2 cellular contexts compared by ENCODE assay signal in genomic region chr16:57810197-57811024, GRCh38.
TF ChIP-seq lines count a peak whose summit lies in the region.

No MANE protein-coding gene starts in this region.

TF ChIP-seq in GM12878, 131 proteins besides CTCF, POLR2A, EP300 and RAD21 (continued from another document):
- TF ChIP-seq BHLHE40 (IDR thresholded peaks at IDR 0.05; ENCODE audit: borderline replicate concordance in 1 of 2, low read depth in 2 of 2, low read length in 1 of 2) = peak; percentile 13 to 17; a peak in 1 of 4 replicates
- TF ChIP-seq RUNX3 (IDR thresholded peaks at IDR 0.05; ENCODE audit: low read length) = peak; percentile 59
- TF ChIP-seq RAD51 (IDR thresholded peaks at IDR 0.05) = no peak
- TF ChIP-seq POU2F2 (IDR thresholded peaks at IDR 0.05; ENCODE audit: borderline replicate concordance, low read depth, low read length) = peak; percentile 45; the same call in 1 of the 3 replicates
- peak; percentile 68 for TF ChIP-seq MXI1 (IDR thresholded peaks at IDR 0.05; ENCODE audit: low read depth, low read length)
- TF ChIP-seq IKZF1 (conservative IDR thresholded peaks at IDR 0.05) = peak; percentile 94
- TF ChIP-seq SMC3 (IDR thresholded peaks at IDR 0.05; ENCODE audit: borderline replicate concordance, low read length) = no peak
- peak; percentile 84 for TF ChIP-seq EED (IDR thresholded peaks at IDR 0.05; ENCODE audit: low read depth)
- TF ChIP-seq MTA2 (IDR thresholded peaks at IDR 0.05; ENCODE audit: low read depth) = peak; percentile 46; the same call in 1 of the 2 replicates
- peak; percentile 31; the same call in 1 of the 2 replicates for TF ChIP-seq NRF1 (conservative IDR thresholded peaks at IDR 0.05; ENCODE audit: low read depth, low read length)
- peak; percentile 43; the same call in 1 of the 2 replicates for TF ChIP-seq TCF12 (IDR thresholded peaks at IDR 0.05; ENCODE audit: low read depth, low read length)
- TF ChIP-seq ZNF384 (IDR thresholded peaks at IDR 0.05; ENCODE audit: borderline replicate concordance, low read depth, low read length) = no peak
- no peak for TF ChIP-seq HSF1 (IDR thresholded peaks at IDR 0.05; ENCODE audit: low read depth, low read length)
- TF ChIP-seq JUND (IDR thresholded peaks at IDR 0.05; ENCODE audit: low read depth, low read length) = peak; percentile 72; the same call in 1 of the 2 replicates
- peak; percentile 38; the same call in 1 of the 2 replicates for TF ChIP-seq JUNB (IDR thresholded peaks at IDR 0.05)
- TF ChIP-seq MEF2A (IDR thresholded peaks at IDR 0.05; ENCODE audit: insufficient read depth, low read depth, low read length) = no peak

TF ChIP-seq in HepG2, 621 proteins besides CTCF, POLR2A, EP300 and RAD21 (continued from another document and continues in another):
- TF ChIP-seq POLR2AphosphoS5 (IDR thresholded peaks at IDR 0.05; ENCODE audit: low read depth, low read length) = peak; percentile 80
- peak; percentile 62; the same call in 1 of the 2 replicates for TF ChIP-seq NCOA2 (CRISPR knock-in tag; IDR thresholded peaks at IDR 0.05)
- no peak for TF ChIP-seq ZNF367 (CRISPR knock-in tag; IDR thresholded peaks at IDR 0.05; ENCODE audit: borderline replicate concordance)
- TF ChIP-seq ZNF510 (CRISPR knock-in tag; IDR thresholded peaks at IDR 0.05; ENCODE audit: low read depth) = no peak
- TF ChIP-seq RFXANK (CRISPR knock-in tag; IDR thresholded peaks at IDR 0.05) = 0 out of 2 replicates have a peak, but pooled peaks have one; percentile 82
- peak; percentile 76 for TF ChIP-seq ZNF883 (CRISPR knock-in tag; IDR thresholded peaks at IDR 0.05; ENCODE audit: not compliant biosample characterization)
- TF ChIP-seq ZNF446 (CRISPR knock-in tag; IDR thresholded peaks at IDR 0.05) = no peak
- no peak for TF ChIP-seq TCF7L2 (IDR thresholded peaks at IDR 0.05; ENCODE audit: low read depth, low read length)
- TF ChIP-seq XBP1 (CRISPR knock-in tag; IDR thresholded peaks at IDR 0.05) = no peak
- no peak for TF ChIP-seq HBP1 (CRISPR knock-in tag; IDR thresholded peaks at IDR 0.05; ENCODE audit: low read depth)
- TF ChIP-seq KDM1A (CRISPR knock-in tag; IDR thresholded peaks at IDR 0.05) = peak; percentile 96
- TF ChIP-seq ZNF431 (CRISPR knock-in tag; IDR thresholded peaks at IDR 0.05; ENCODE audit: borderline replicate concordance, low read depth) = peak; percentile 38; the same call in 1 of the 2 replicates
- no peak; the same call in 1 of the 2 replicates for TF ChIP-seq ZFP1 (CRISPR knock-in tag; IDR thresholded peaks at IDR 0.05)
- no peak for TF ChIP-seq KAT2B (IDR thresholded peaks at IDR 0.05; ENCODE audit: borderline replicate concordance, low read depth, low read length)
- no peak for TF ChIP-seq HNF4G (IDR thresholded peaks at IDR 0.05; ENCODE audit: borderline replicate concordance, low read depth, low read length)
- no peak; the same call in 1 of the 2 replicates for TF ChIP-seq HNF4G (CRISPR knock-in tag; IDR thresholded peaks at IDR 0.05; ENCODE audit: borderline replicate concordance, low read depth)
- TF ChIP-seq, protein P1, sequence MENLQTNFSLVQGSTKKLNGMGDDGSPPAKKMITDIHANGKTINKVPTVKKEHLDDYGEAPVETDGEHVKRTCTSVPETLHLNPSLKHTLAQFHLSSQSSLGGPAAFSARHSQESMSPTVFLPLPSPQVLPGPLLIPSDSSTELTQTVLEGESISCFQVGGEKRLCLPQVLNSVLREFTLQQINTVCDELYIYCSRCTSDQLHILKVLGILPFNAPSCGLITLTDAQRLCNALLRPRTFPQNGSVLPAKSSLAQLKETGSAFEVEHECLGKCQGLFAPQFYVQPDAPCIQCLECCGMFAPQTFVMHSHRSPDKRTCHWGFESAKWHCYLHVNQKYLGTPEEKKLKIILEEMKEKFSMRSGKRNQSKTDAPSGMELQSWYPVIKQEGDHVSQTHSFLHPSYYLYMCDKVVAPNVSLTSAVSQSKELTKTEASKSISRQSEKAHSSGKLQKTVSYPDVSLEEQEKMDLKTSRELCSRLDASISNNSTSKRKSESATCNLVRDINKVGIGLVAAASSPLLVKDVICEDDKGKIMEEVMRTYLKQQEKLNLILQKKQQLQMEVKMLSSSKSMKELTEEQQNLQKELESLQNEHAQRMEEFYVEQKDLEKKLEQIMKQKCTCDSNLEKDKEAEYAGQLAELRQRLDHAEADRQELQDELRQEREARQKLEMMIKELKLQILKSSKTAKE (CRISPR knock-in tag; IDR thresholded peaks at IDR 0.05; ENCODE audit: borderline replicate concordance) = peak; percentile 83
- no peak for TF ChIP-seq CEBPB (IDR thresholded peaks at IDR 0.05; ENCODE audit: borderline replicate concordance, low read depth, low read length)
- TF ChIP-seq PHF5A (CRISPR knock-in tag; IDR thresholded peaks at IDR 0.05; ENCODE audit: low read depth, unreplicated experiment) = peak; percentile 74
- TF ChIP-seq ZNF709 (CRISPR knock-in tag; IDR thresholded peaks at IDR 0.05) = peak; percentile 75; the same call in 1 of the 2 replicates
- TF ChIP-seq, protein P2, sequence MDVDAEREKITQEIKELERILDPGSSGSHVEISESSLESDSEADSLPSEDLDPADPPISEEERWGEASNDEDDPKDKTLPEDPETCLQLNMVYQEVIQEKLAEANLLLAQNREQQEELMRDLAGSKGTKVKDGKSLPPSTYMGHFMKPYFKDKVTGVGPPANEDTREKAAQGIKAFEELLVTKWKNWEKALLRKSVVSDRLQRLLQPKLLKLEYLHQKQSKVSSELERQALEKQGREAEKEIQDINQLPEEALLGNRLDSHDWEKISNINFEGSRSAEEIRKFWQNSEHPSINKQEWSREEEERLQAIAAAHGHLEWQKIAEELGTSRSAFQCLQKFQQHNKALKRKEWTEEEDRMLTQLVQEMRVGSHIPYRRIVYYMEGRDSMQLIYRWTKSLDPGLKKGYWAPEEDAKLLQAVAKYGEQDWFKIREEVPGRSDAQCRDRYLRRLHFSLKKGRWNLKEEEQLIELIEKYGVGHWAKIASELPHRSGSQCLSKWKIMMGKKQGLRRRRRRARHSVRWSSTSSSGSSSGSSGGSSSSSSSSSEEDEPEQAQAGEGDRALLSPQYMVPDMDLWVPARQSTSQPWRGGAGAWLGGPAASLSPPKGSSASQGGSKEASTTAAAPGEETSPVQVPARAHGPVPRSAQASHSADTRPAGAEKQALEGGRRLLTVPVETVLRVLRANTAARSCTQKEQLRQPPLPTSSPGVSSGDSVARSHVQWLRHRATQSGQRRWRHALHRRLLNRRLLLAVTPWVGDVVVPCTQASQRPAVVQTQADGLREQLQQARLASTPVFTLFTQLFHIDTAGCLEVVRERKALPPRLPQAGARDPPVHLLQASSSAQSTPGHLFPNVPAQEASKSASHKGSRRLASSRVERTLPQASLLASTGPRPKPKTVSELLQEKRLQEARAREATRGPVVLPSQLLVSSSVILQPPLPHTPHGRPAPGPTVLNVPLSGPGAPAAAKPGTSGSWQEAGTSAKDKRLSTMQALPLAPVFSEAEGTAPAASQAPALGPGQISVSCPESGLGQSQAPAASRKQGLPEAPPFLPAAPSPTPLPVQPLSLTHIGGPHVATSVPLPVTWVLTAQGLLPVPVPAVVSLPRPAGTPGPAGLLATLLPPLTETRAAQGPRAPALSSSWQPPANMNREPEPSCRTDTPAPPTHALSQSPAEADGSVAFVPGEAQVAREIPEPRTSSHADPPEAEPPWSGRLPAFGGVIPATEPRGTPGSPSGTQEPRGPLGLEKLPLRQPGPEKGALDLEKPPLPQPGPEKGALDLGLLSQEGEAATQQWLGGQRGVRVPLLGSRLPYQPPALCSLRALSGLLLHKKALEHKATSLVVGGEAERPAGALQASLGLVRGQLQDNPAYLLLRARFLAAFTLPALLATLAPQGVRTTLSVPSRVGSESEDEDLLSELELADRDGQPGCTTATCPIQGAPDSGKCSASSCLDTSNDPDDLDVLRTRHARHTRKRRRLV (CRISPR knock-in tag; IDR thresholded peaks at IDR 0.05) = no peak
- TF ChIP-seq ZFAT (CRISPR knock-in tag; conservative IDR thresholded peaks at IDR 0.05) = no peak
- TF ChIP-seq, protein P3, sequence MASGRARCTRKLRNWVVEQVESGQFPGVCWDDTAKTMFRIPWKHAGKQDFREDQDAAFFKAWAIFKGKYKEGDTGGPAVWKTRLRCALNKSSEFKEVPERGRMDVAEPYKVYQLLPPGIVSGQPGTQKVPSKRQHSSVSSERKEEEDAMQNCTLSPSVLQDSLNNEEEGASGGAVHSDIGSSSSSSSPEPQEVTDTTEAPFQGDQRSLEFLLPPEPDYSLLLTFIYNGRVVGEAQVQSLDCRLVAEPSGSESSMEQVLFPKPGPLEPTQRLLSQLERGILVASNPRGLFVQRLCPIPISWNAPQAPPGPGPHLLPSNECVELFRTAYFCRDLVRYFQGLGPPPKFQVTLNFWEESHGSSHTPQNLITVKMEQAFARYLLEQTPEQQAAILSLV (CRISPR knock-in tag; IDR thresholded peaks at IDR 0.05; ENCODE audit: borderline replicate concordance) = peak; percentile 85
- TF ChIP-seq, protein P4, sequence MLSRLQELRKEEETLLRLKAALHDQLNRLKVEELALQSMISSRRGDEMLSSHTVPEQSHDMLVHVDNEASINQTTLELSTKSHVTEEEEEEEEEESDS (CRISPR knock-in tag; IDR thresholded peaks at IDR 0.05; ENCODE audit: borderline replicate concordance) = no peak
- no peak for TF ChIP-seq ATRX (CRISPR knock-in tag; IDR thresholded peaks at IDR 0.05; ENCODE audit: borderline replicate concordance)
- no peak for TF ChIP-seq HOXA5 (CRISPR knock-in tag; IDR thresholded peaks at IDR 0.05)
- 0 out of 2 replicates have a peak, but pooled peaks have one; percentile 27 for TF ChIP-seq ZNF253 (CRISPR knock-in tag; IDR thresholded peaks at IDR 0.05; ENCODE audit: borderline replicate concordance)
- TF ChIP-seq GTF2F1 (IDR thresholded peaks at IDR 0.05; ENCODE audit: low read length) = no peak
- no peak for TF ChIP-seq PAWR (CRISPR knock-in tag; IDR thresholded peaks at IDR 0.05; ENCODE audit: borderline replicate concordance)
- no peak for TF ChIP-seq ZBTB49 (CRISPR knock-in tag; IDR thresholded peaks at IDR 0.05; ENCODE audit: borderline replicate concordance)
- no peak for TF ChIP-seq FUBP1 (CRISPR knock-in tag; IDR thresholded peaks at IDR 0.05; ENCODE audit: borderline replicate concordance)
- TF ChIP-seq HOXA9 (CRISPR knock-in tag; IDR thresholded peaks at IDR 0.05; ENCODE audit: borderline replicate concordance) = no peak
- no peak for TF ChIP-seq TBL1XR1 (IDR thresholded peaks at IDR 0.05; ENCODE audit: borderline replicate concordance, low read length, partially characterized antibody)
- TF ChIP-seq ZNF746 (CRISPR knock-in tag; IDR thresholded peaks at IDR 0.05) = peak; percentile 93
- TF ChIP-seq, protein P5, sequence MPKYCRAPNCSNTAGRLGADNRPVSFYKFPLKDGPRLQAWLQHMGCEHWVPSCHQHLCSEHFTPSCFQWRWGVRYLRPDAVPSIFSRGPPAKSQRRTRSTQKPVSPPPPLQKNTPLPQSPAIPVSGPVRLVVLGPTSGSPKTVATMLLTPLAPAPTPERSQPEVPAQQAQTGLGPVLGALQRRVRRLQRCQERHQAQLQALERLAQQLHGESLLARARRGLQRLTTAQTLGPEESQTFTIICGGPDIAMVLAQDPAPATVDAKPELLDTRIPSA (CRISPR knock-in tag; IDR thresholded peaks at IDR 0.05; ENCODE audit: borderline replicate concordance) = no peak
- TF ChIP-seq CERS6 (CRISPR knock-in tag; IDR thresholded peaks at IDR 0.05) = no peak
- peak; percentile 48 for TF ChIP-seq HNF4A (CRISPR knock-in tag; IDR thresholded peaks at IDR 0.05)
- TF ChIP-seq ZNF605 (CRISPR knock-in tag; IDR thresholded peaks at IDR 0.05) = peak; percentile 93
- TF ChIP-seq SALL2 (CRISPR knock-in tag; IDR thresholded peaks at IDR 0.05) = peak; percentile 71; the same call in 1 of the 2 replicates
- no peak; the same call in 1 of the 2 replicates for TF ChIP-seq ZBTB42 (CRISPR knock-in tag; IDR thresholded peaks at IDR 0.05)
- no peak for TF ChIP-seq ZNF432 (CRISPR knock-in tag; IDR thresholded peaks at IDR 0.05; ENCODE audit: borderline replicate concordance)
